23 cellular contexts compared by ENCODE assay signal in the genomic region with DNA sequence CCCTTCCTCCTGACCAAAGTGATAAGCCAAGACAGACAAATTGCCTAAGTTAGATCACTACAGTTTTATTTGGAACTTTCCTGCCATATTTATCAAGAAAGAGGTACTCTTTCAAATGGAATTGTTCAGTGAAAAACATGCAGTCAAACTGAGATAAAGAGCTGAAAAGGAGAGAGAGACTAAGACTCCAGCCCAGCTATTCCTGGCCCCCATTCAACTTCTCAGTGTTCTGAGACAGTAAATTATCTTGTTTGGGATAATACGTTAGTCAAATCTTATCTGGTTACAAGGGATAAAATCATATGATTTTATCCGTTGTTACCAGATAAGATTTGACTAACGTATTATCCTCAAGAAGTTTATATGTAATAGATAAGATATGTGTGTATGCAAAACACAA.
"Had no signal": no experiment of that assay in that cellular context is flagged by ENCODE, and none has a peak within 500 bp of the region (broad histone marks: within the 10 kb centered on the region; RNA-seq: fewer than 3 reads in every experiment).

No MANE protein-coding gene starts in this region.

- H3K9me3 ChIP-seq: MG63, SK-N-SH had no signal

- H3K36me3 ChIP-seq: MG63 had no signal

- ATAC-seq: HepG2, Panc1, PC-3 had no signal

- DNase-seq: IMR-90; Karpas-422; KG1; MG63; NCI-H1092; NCI-H1105 treated with DMSO at 0.1 percent for 48 hours; NCI-H1436 treated with DMSO at 0.1 percent for 48 hours; NCI-H1694; NCI-H187 treated with DMSO at 0.1 percent for 48 hours; NCI-H2029 treated with DMSO at 0.1 percent for 48 hours; NCI-H2227 treated with DMSO at 0.1 percent for 48 hours; NCI-H446; NCI-H510A; NCI-H524 treated with DMSO at 0.1 percent for 48 hours; NCI-H69; NCI-H774; NK-92 treated with Interleukin-12 subunit alpha and Interleukin-12 subunit beta, amount 100 ng/mL, for 24 hours; PC-3; SHP77; SK-N-SH had no signal

- H3K4me3 ChIP-seq: MG63 had no signal

- H3K27me3 ChIP-seq: MG63 had no signal

- H3K27ac ChIP-seq: RWPE1 had no signal
